9 cellular contexts compared by ENCODE assay signal in the genomic region with DNA sequence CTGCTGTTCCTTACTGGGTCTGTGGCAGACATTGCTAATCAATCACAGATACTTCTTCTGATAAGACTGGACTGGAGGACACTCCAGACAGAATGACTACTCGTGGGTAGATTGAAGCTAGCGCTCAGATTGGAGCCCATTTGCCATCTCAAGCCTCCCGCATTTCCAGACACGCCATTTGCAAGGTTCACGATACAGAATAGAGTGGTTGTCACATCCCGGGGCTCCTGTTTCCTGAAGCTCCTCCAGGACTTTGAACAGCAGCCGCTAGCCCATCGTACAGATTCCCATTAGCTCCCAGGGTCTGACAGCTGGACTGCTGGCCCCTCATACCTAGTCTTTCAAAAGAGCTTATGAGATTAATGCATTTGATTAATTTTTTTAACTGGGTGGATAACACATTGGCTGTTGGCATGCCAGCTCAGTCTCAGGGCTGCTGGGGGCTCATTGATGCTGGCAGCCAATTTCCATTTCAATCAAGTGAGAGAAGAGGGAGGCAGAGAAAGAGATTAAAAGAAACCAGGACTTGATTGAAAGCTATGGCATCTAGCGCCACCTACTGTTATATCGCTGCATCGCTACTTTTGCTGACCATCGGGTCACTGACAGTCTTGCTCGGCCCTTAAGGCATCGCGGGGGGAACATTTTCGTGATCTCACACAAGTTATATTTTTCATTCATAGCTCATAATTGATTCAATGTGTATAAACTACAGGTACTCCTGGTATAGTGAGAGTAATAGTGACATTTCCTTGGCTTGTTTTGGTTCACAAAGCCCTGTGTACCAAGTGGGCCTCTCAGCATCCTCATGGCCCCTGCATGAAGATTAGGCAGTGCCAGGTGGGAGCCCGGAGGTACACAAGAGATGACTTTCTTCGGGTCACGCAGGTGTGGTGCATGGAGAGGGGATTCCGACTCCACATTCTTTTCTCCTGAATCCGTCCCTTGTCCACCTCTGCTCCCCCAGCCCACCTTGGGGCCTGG.
DNase-seq lines count a peak whose midpoint lies in the region; ATAC-seq, FAIRE-seq and TF ChIP-seq lines count a peak whose summit lies in the region.
"Had no signal": no experiment of that assay in that cellular context is flagged by ENCODE, and none has a peak within 500 bp of the region (broad histone marks: within the 10 kb centered on the region; RNA-seq: fewer than 3 reads in every experiment).

No MANE protein-coding gene starts in this region.

- no peaks in the 10 kb centered on the region for H3K9me3 ChIP-seq in A673 (ENCODE audit: low read depth, low read length, poor library complexity, severe bottlenecking)
- H3K9me3 ChIP-seq in esophagus muscularis mucosa: no peaks in the 10 kb centered on the region

- no peak for FAIRE-seq in urothelium cell line (lab: Jason Lieb, UNC)

- 41% methylated on average over 21 of the region's 21 CpGs for WGBS in esophagus muscularis mucosa

- no peaks in the 10 kb centered on the region for H3K4me1 ChIP-seq in A673 (ENCODE audit: insufficient read depth, low read length, poor library complexity, severe bottlenecking)
- H3K4me1 ChIP-seq in esophagus muscularis mucosa: peaks cover 6 to 38% (median 28%) of the 10 kb centered on the region in 4 donors

- H3K4me3 ChIP-seq in A673 (ENCODE audit: low read depth, low read length, poor library complexity, severe bottlenecking) (no peak overlapping the region), esophagus muscularis mucosa (no peak overlapping the region)

- no peak for TF ChIP-seq POLR2A in esophagus muscularis mucosa (IDR thresholded peaks at IDR 0.05; ENCODE audit: low read depth)

- peak; percentile 60 for DNase-seq in A673 (ENCODE audit: low spot score)
- peak; percentile 68 for DNase-seq in NCI-H146 (lab: John Stamatoyannopoulos, UW)
- peak; percentile 1 for DNase-seq in T-helper 9 cell
- peak; percentile 94 for DNase-seq in esophagus muscularis mucosa (ENCODE audit: extremely low spot score)
- peak; percentile 61 for DNase-seq in mucosa of gallbladder (ENCODE audit: low spot score)
- DNase-seq in urothelium cell line (ENCODE audit: low spot score): peak; percentile 61
- DNase-seq: naive B cell had no signal

- ATAC-seq in HG03095 (IDR thresholded peaks at IDR 0.05; ENCODE audit: unreplicated experiment): no peak

- POLR2A ChIA-PET in A673 (lab: Charles Lee; ENCODE audit: low non-redundant PET): no interaction called here

- TF ChIP-seq EP300 in esophagus muscularis mucosa (IDR thresholded peaks at IDR 0.05): no peak

- no peaks in the 10 kb centered on the region for H3K27me3 ChIP-seq in A673 (replicated peaks; ENCODE audit: insufficient read depth, low read depth, low read length, poor library complexity)
- H3K27me3 ChIP-seq in esophagus muscularis mucosa: no peaks in the 10 kb centered on the region

- TF ChIP-seq CTCF in A673 (conservative IDR thresholded peaks at IDR 0.05; ENCODE audit: low read depth, low read length) (peak; percentile 91), GM12801 (IDR thresholded peaks at IDR 0.05; ENCODE audit: extremely low read depth, insufficient read length) (peak; percentile 39), esophagus muscularis mucosa (IDR thresholded peaks at IDR 0.05) (peak; percentile 90 to 94 (median 93))

- H3K27ac ChIP-seq in A673 (ENCODE audit: low read depth, low read length, poor library complexity, severe bottlenecking): no peak overlapping the region
- H3K27ac ChIP-seq in esophagus muscularis mucosa (replicated peaks in 1 of 4): peak overlapping the region in 3 of 4 donors; percentile 20 to 56 (median 23)

- H3K36me3 ChIP-seq in A673 (ENCODE audit: insufficient read depth, low read length, poor library complexity, severe bottlenecking): no peaks in the 10 kb centered on the region
- H3K36me3 ChIP-seq in esophagus muscularis mucosa: no peaks in the 10 kb centered on the region

- CTCF ChIA-PET in A673 (lab: Charles Lee): interaction anchor here (0.6 to 1.9 kb wide), 6 partner anchors 32 to 376 kb away, joined by 3 to 11 read pairs (median 4); no protein-coding TSS in a partner anchor

- no TSS peak for BruUV-seq in A673 (replicated peaks; lab: Mats Ljungman, UMichigan)

- intact Hi-C loops in A673 (cut with micrococcal nuclease; ENCODE audit: unreplicated experiment): loop anchor here (2.0 to 10.0 kb wide), 3 partner anchors 298 to 718 kb away; partner anchors contain the start of gene SRRM4
- intact Hi-C loops in esophagus muscularis mucosa (cut with DNase I): loop anchor here (1.0 to 10.0 kb wide), 3 partner anchors 178 to 298 kb away; partner anchors contain the start of gene HSPB8

Comparison
In these comparisons a context has a peak if more than half of its experiments do, and no peak if none do; other contexts are left out.
1. DNase-seq: peak in every context shown above with its lines; median percentile 94 in esophagus muscularis mucosa; 68 in NCI-H146; 61 in mucosa of gallbladder; 61 in urothelium cell line; 60 in A673; 1 in T-helper 9 cell.
2. CTCF ChIP-seq: peak in every context shown above with its lines; median percentile 93 in esophagus muscularis mucosa; 91 in A673; 39 in GM12801.